In the genomic region with DNA sequence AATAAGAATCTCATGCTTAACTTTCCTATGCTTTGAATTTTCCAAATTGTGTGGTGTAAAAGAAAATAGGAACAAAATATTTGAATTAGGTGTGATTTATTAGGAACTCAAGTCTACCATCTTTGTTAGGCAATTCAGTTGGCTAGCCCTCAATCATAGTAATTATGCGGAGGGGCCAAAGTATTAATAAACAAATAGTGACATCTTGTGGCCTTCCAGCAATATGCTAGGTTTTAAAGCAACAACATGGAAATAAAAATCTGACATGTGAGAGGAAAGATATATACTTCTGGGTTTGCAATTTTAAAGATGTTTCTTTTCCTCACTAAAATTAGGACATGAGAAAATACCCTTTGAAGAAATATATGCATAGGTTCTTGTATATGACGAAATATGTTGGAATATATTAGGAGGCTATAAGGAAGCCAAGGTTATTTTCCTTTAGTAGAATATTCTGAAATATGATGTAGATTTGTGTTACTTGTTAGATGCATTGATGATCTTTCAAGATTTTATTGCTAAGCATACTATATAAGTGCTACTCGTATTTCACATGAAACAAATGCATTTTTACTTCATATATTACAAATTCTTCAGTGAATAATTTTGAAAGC, we compare ENCODE assay signal across 8 cellular contexts.
DNase-seq lines count a peak whose midpoint lies in the region; ATAC-seq and TF ChIP-seq lines count a peak whose summit lies in the region.

No MANE protein-coding gene starts in this region.

- no peak for ATAC-seq in GM18868 (IDR thresholded peaks at IDR 0.05; ENCODE audit: unreplicated experiment)

- no peak overlapping the region for H3K4me3 ChIP-seq in GM12865 (ENCODE audit: low read depth, low read length)
- no peak overlapping the region for H3K4me3 ChIP-seq in foreskin fibroblast (ENCODE audit: low read depth in 1 of 2, low read length in 2 of 2)

- peak; percentile 45 for TF ChIP-seq CTCF in GM12865 (IDR thresholded peaks at IDR 0.05; ENCODE audit: insufficient read depth, low read depth, low read length, missing control alignments)
- peak; percentile 26 for TF ChIP-seq CTCF in foreskin fibroblast (IDR thresholded peaks at IDR 0.05; ENCODE audit: low read depth, low read length)

- DNase-seq in GM12865 (ENCODE audit: low read depth) (peak; percentile 48), MV-4-11 (lab: John Stamatoyannopoulos, UW) (peak; percentile 61), SHP77 treated with DMSO at 0.1 percent for 48 hours (lab: John Stamatoyannopoulos, UW) (peak; percentile 1), foreskin fibroblast (peak; percentile 29 to 71), stromal cell of bone marrow (ENCODE audit: low read depth) (peak; percentile 49), T1000 (lab: John Stamatoyannopoulos, UW) (no peak)
- DNase-seq in activated T-cell treated with anti-CD3 and anti-CD28 coated beads, Interleukin-2, amount 50 U/mL, for 1 hour = no peak

Comparison
In these comparisons a context has a peak if more than half of its experiments do, and no peak if none do; other contexts are left out.
1. DNase-seq: peak in GM12865 (single experiment), MV-4-11 (single experiment), SHP77 treated with DMSO at 0.1 percent for 48 hours (single experiment), foreskin fibroblast (2 of 2) and stromal cell of bone marrow (single experiment); none in T1000 (single experiment) and activated T-cell treated with anti-CD3 and anti-CD28 coated beads, Interleukin-2, amount 50 U/mL, for 1 hour (single experiment).